ENCODE assay signal across 9 cellular contexts in the genomic region with DNA sequence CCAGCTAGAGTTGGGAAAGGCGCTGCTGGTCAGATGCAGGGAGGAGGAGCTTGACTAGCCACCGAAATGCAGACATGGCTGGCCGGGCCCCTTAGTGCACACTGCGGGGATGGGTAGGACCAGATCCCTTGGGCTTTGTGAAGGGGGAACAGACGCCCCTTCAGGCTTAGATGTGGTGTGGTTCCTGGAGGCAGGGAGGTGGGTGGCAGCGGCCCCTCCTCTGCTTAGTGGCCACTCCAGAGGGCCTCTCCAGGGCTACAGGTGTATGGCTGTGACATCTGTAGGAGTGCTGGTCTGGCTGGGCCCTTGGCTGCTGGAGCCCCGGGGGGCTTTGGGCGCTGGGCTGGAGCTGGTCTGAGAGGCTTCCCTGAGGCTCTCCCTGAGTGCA. TPM values are rescaled to one million over a fixed set of nuclear protein-coding genes. Genes with fewer than 3 reads are reported as not detected.
A peak's percentile ranks its signal among the peaks of the same experiment; 100 is the strongest.
DNase-seq lines count a peak whose midpoint lies in the region; ATAC-seq and TF ChIP-seq lines count a peak whose summit lies in the region.
"Had no signal": no experiment of that assay in that cellular context is flagged by ENCODE, and none has a peak within 500 bp of the region (broad histone marks: within the 10 kb centered on the region; RNA-seq: fewer than 3 reads in every experiment).

No MANE protein-coding gene starts in this region.

- peak overlapping the region; percentile 99 for H3K4me3 Mint-ChIP-seq in activated CD8-positive, alpha-beta memory T cell treated with anti-CD3 and anti-CD28 coated beads, Interleukin-2, amount 10 ng/mL, durations not matched to agents 7 days and 5 days
- H3K4me3 Mint-ChIP-seq in stimulated activated effector memory CD8-positive, alpha-beta T cell treated with anti-CD3 and anti-CD28 coated beads, Interleukin-12 subunit alpha, Interleukin-12 subunit beta, amount 100 ng/mL, for 72 hours = peak overlapping the region; percentile 99

- intact Hi-C loops in transverse colon (cut with DNase I; ENCODE audit: low total_unique reads) = loop anchor here (5.0 kb wide), 1 partner anchor 107 kb away; no protein-coding TSS in a partner anchor

- in situ Hi-C loops in transverse colon (cut with MboI; ENCODE audit: low pct_ligation_motif_present in 1 of 4, low pct_unique_long_range_greater_than_20kb in 1 of 4, low sequenced_read_pairs in 3 of 4) = loop anchor here in 2 of 4 donors (10.0 to 25.0 kb wide), 2 partner anchors 109 to 277 kb away; partner anchors contain the start of gene MRPS10 (in 1 of the 2)

- peak overlapping the region in 2 of 4 donors; percentile 61 for H3K27ac ChIP-seq in tibial nerve
- peak overlapping the region in 2 of 4 donors; percentile 0 to 45 for H3K27ac ChIP-seq in transverse colon

- H3K36me3 ChIP-seq in tibial nerve (peaks cover 0 to 68% (median 29%) of the 10 kb centered on the region in 3 donors), transverse colon (peaks cover 0 to 45% (median 15%) of the 10 kb centered on the region in 4 donors)

- H3K4me3 ChIP-seq in NB4 (ENCODE audit: low read depth, low read length) = peak overlapping the region; percentile 17
- H3K4me3 ChIP-seq in tibial nerve = no peak overlapping the region
- H3K4me3 ChIP-seq in transverse colon = no peak overlapping the region

- TF ChIP-seq CTCF in NB4 (IDR thresholded peaks at IDR 0.05; ENCODE audit: low read depth, low read length) (no peak), tibial nerve (IDR thresholded peaks at IDR 0.05) (no peak), transverse colon (IDR thresholded peaks at IDR 0.05) (no peak)

- peak overlapping the region; percentile 86 for H3K27ac Mint-ChIP-seq in activated CD8-positive, alpha-beta memory T cell treated with anti-CD3 and anti-CD28 coated beads, Interleukin-2, amount 10 ng/mL, durations not matched to agents 7 days and 5 days
- H3K27ac Mint-ChIP-seq in stimulated activated effector memory CD8-positive, alpha-beta T cell treated with anti-CD3 and anti-CD28 coated beads, Interleukin-12 subunit alpha, Interleukin-12 subunit beta, amount 100 ng/mL, for 72 hours = peak overlapping the region; percentile 95

- no peak for DNase-seq in activated CD8-positive, alpha-beta memory T cell treated with anti-CD3 and anti-CD28 coated beads, Interleukin-2, amount 10 ng/mL, durations not matched to agents 7 days and 5 days
- no peak for DNase-seq in activated CD8-positive, alpha-beta memory T cell treated with anti-CD3 and anti-CD28 coated beads for 24 hours
- DNase-seq in NB4 (ENCODE audit: low read depth) (peak; percentile 53), cerebellar cortex (ENCODE audit: low spot score) (peak; percentile 22), tibial nerve (ENCODE audit: low spot score in 2 of 2) (no peak), transverse colon (no peak)
- no peak for DNase-seq in stimulated activated effector memory CD8-positive, alpha-beta T cell treated with anti-CD3 and anti-CD28 coated beads, Interleukin-12 subunit alpha, Interleukin-12 subunit beta, amount 100 ng/mL, for 72 hours (ENCODE audit: low spot score in 2 of 2)
- DNase-seq in stimulated activated CD4-positive, alpha-beta T cell treated with anti-CD3 and anti-CD28 coated beads, Interleukin-12 subunit alpha, Interleukin-12 subunit beta, amount 100 ng/mL, for 4 hours = no peak
- DNase-seq: NCI-H1436 treated with DMSO at 0.1 percent for 48 hours had no signal

- H3K27me3 Mint-ChIP-seq in activated CD8-positive, alpha-beta memory T cell treated with anti-CD3 and anti-CD28 coated beads, Interleukin-2, amount 10 ng/mL, durations not matched to agents 7 days and 5 days = no peaks in the 10 kb centered on the region

- peaks cover 60% of the 10 kb centered on the region for H3K4me1 Mint-ChIP-seq in activated CD8-positive, alpha-beta memory T cell treated with anti-CD3 and anti-CD28 coated beads, Interleukin-2, amount 10 ng/mL, durations not matched to agents 7 days and 5 days
- peaks cover 75% of the 10 kb centered on the region for H3K4me1 Mint-ChIP-seq in stimulated activated effector memory CD8-positive, alpha-beta T cell treated with anti-CD3 and anti-CD28 coated beads, Interleukin-12 subunit alpha, Interleukin-12 subunit beta, amount 100 ng/mL, for 72 hours

- TF ChIP-seq EP300 in tibial nerve (IDR thresholded peaks at IDR 0.05) (no peak), transverse colon (IDR thresholded peaks at IDR 0.05; ENCODE audit: low read depth) (no peak)

- TF ChIP-seq POLR2A in NB4 (IDR thresholded peaks at IDR 0.05; ENCODE audit: extremely low read depth, insufficient read length) (no peak), tibial nerve (IDR thresholded peaks at IDR 0.05) (no peak), transverse colon (IDR thresholded peaks at IDR 0.05) (no peak)

- H3K4me1 ChIP-seq in tibial nerve (peaks cover 0 to 59% (median 30%) of the 10 kb centered on the region in 4 donors), transverse colon (peaks cover 24 to 53% (median 33%) of the 10 kb centered on the region in 4 donors)

- 61 to 73% methylated on average over 4 to 7 of the region's 8 CpGs for WGBS in tibial nerve, 2 donors
- 64% methylated on average over 8 of the region's 8 CpGs; no CpG with 5 or more reads in 1 of the 2 donors for WGBS in transverse colon (ENCODE audit: low coverage in 1 of 2), 2 donors

- no peaks in the 10 kb centered on the region for H3K9me3 Mint-ChIP-seq in activated CD8-positive, alpha-beta memory T cell treated with anti-CD3 and anti-CD28 coated beads, Interleukin-2, amount 10 ng/mL, durations not matched to agents 7 days and 5 days (ENCODE audit: low read depth)
- H3K9me3 Mint-ChIP-seq in stimulated activated effector memory CD8-positive, alpha-beta T cell treated with anti-CD3 and anti-CD28 coated beads, Interleukin-12 subunit alpha, Interleukin-12 subunit beta, amount 100 ng/mL, for 72 hours = no peaks in the 10 kb centered on the region

- H3K27me3 ChIP-seq in tibial nerve (no peaks in the 10 kb centered on the region), transverse colon (no peaks in the 10 kb centered on the region)

- CTCF ChIA-PET in activated CD8-positive, alpha-beta memory T cell treated with anti-CD3 and anti-CD28 coated beads, Interleukin-2, amount 10 ng/mL, durations not matched to agents 7 days and 5 days (lab: Charles Lee) = interaction anchor here (0.7 to 19.6 kb wide), 12 partner anchors 9 to 169 kb away, joined by 3 to 420 read pairs (median 4); partner anchors contain the start of genes BYSL, MED20, TAF8 and USP49

- H3K36me3 Mint-ChIP-seq in activated CD8-positive, alpha-beta memory T cell treated with anti-CD3 and anti-CD28 coated beads, Interleukin-2, amount 10 ng/mL, durations not matched to agents 7 days and 5 days = peaks cover 81% of the 10 kb centered on the region
- peaks cover 98% of the 10 kb centered on the region for H3K36me3 Mint-ChIP-seq in stimulated activated effector memory CD8-positive, alpha-beta T cell treated with anti-CD3 and anti-CD28 coated beads, Interleukin-12 subunit alpha, Interleukin-12 subunit beta, amount 100 ng/mL, for 72 hours

- ATAC-seq in activated CD8-positive, alpha-beta memory T cell treated with anti-CD3 and anti-CD28 coated beads, Interleukin-2, amount 10 ng/mL, durations not matched to agents 7 days and 5 days = no peak
- ATAC-seq in stimulated activated effector memory CD8-positive, alpha-beta T cell treated with anti-CD3 and anti-CD28 coated beads, Interleukin-12 subunit alpha, Interleukin-12 subunit beta, amount 100 ng/mL, for 72 hours = no peak

- H3K9me3 ChIP-seq in tibial nerve (no peaks in the 10 kb centered on the region), transverse colon (no peaks in the 10 kb centered on the region)

RNA-seq across cellular contexts. Expression of gene CCND3, which starts 5.9 kb away (rescaled TPM):
- 100 to 1,000 TPM; 333 to 502 TPM for total RNA-seq in activated CD8-positive, alpha-beta memory T cell treated with anti-CD3 and anti-CD28 coated beads, Interleukin-2, amount 10 ng/mL, durations not matched to agents 7 days and 5 days
- total RNA-seq in tibial nerve = 100 to 1,000 TPM; 175 to 325 (median 248) TPM
- 100 to 1,000 TPM in 1 of 4 donors, 10 to 100 TPM in 3; 55.3 to 178 (median 75.6) TPM for total RNA-seq in transverse colon

RNA-seq across cellular contexts. Expression of gene BYSL, which starts 14.4 kb away (rescaled TPM):
- total RNA-seq in activated CD8-positive, alpha-beta memory T cell treated with anti-CD3 and anti-CD28 coated beads, Interleukin-2, amount 10 ng/mL, durations not matched to agents 7 days and 5 days = 10 to 100 TPM; 33.1 to 48.5 TPM
- 10 to 100 TPM in 3 of 4 donors, 1 to 10 TPM in 1; 9.2 to 13.3 (median 12.8) TPM for total RNA-seq in tibial nerve
- total RNA-seq in transverse colon = 1 to 10 TPM; 3.4 to 5.9 (median 5.2) TPM

RNA-seq across cellular contexts. Expression of gene MED20, which starts 14.7 kb away (rescaled TPM):
- total RNA-seq in activated CD8-positive, alpha-beta memory T cell treated with anti-CD3 and anti-CD28 coated beads, Interleukin-2, amount 10 ng/mL, durations not matched to agents 7 days and 5 days = 10 to 100 TPM; 21.9 to 25.6 TPM
- total RNA-seq in tibial nerve = 10 to 100 TPM in 3 of 4 donors, 1 to 10 TPM in 1; 8.0 to 15.0 (median 12.2) TPM
- total RNA-seq in transverse colon = 10 to 100 TPM; 15.4 to 25.7 (median 18.5) TPM

RNA-seq across cellular contexts. Expression of gene USP49, which starts 40.5 kb away (rescaled TPM):
- total RNA-seq in activated CD8-positive, alpha-beta memory T cell treated with anti-CD3 and anti-CD28 coated beads, Interleukin-2, amount 10 ng/mL, durations not matched to agents 7 days and 5 days = 1 to 10 TPM; 7.7 to 9.1 TPM
- total RNA-seq in tibial nerve (10 to 100 TPM in 1 of 4 donors, 1 to 10 TPM in 3; 6.5 to 13.8 (median 8.8) TPM), transverse colon (1 to 10 TPM; 2.3 to 7.9 (median 4.0) TPM)

Comparison
In these comparisons a context has a peak if more than half of its experiments do, and no peak if none do; other contexts are left out.
1. DNase-seq: peak in NB4 (single experiment) and cerebellar cortex (single experiment); none in activated CD8-positive, alpha-beta memory T cell treated with anti-CD3 and anti-CD28 coated beads, Interleukin-2, amount 10 ng/mL, durations not matched to agents 7 days and 5 days (single experiment), activated CD8-positive, alpha-beta memory T cell treated with anti-CD3 and anti-CD28 coated beads for 24 hours (single experiment), stimulated activated effector memory CD8-positive, alpha-beta T cell treated with anti-CD3 and anti-CD28 coated beads, Interleukin-12 subunit alpha, Interleukin-12 subunit beta, amount 100 ng/mL, for 72 hours (0 of 2), tibial nerve (0 of 2), stimulated activated CD4-positive, alpha-beta T cell treated with anti-CD3 and anti-CD28 coated beads, Interleukin-12 subunit alpha, Interleukin-12 subunit beta, amount 100 ng/mL, for 4 hours (single experiment) and transverse colon (single experiment).